In genomic region chr5:53480474-53481353, GRCh38 we compare ENCODE assay signal across 8 cellular contexts. TPM values are rescaled to one million over a fixed set of nuclear protein-coding genes. Genes with fewer than 3 reads are reported as not detected.
A peak's percentile ranks its signal among the peaks of the same experiment; 100 is the strongest.
DNase-seq lines count a peak whose midpoint lies in the region; ATAC-seq lines count a peak whose summit lies in the region.

A gene with protein sequence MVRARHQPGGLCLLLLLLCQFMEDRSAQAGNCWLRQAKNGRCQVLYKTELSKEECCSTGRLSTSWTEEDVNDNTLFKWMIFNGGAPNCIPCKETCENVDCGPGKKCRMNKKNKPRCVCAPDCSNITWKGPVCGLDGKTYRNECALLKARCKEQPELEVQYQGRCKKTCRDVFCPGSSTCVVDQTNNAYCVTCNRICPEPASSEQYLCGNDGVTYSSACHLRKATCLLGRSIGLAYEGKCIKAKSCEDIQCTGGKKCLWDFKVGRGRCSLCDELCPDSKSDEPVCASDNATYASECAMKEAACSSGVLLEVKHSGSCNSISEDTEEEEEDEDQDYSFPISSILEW (plus strand): TSS chr5:53480629. CDS start chr5:53480792, 163 bp downstream.

- H3K9me3 ChIP-seq in CD8-positive, alpha-beta memory T cell (ENCODE audit: low read length): no peaks in the 10 kb centered on the region
- H3K9me3 ChIP-seq in HUES64 (ENCODE audit: insufficient read depth, low read depth, low read length): no peaks in the 10 kb centered on the region

- H3K4me3 Mint-ChIP-seq in CD8-positive, alpha-beta memory T cell: peak within 1 kb of the TSS; percentile 87 to 96 (median 91)
- peak within 1 kb of the TSS; percentile 88 for H3K4me3 Mint-ChIP-seq in activated naive CD8-positive, alpha-beta T cell treated with anti-CD3 and anti-CD28 coated beads, Interleukin-2, amount 10 ng/mL, durations not matched to agents 7 days and 5 days

- peaks cover 23% of the 10 kb centered on the region for H3K27me3 ChIP-seq in CD8-positive, alpha-beta memory T cell (ENCODE audit: insufficient read depth, low read length, poor library complexity, severe bottlenecking)
- H3K27me3 ChIP-seq in HUES64 (ENCODE audit: insufficient read depth, low read length): no peaks in the 10 kb centered on the region

- no peaks in the 10 kb centered on the region for H3K9me3 Mint-ChIP-seq in CD8-positive, alpha-beta memory T cell
- no peaks in the 10 kb centered on the region for H3K9me3 Mint-ChIP-seq in activated naive CD8-positive, alpha-beta T cell treated with anti-CD3 and anti-CD28 coated beads, Interleukin-2, amount 10 ng/mL, durations not matched to agents 7 days and 5 days

- peaks cover 22% of the 10 kb centered on the region for H3K4me1 ChIP-seq in CD8-positive, alpha-beta memory T cell (ENCODE audit: insufficient read depth, low read length)
- peaks cover 10% of the 10 kb centered on the region; the same call in 1 of the 2 replicates for H3K4me1 ChIP-seq in HUES64 (ENCODE audit: insufficient read depth, low read length)

- peak in 1 of 5 donors; percentile 15 for DNase-seq in CD8-positive, alpha-beta memory T cell
- DNase-seq in activated naive CD8-positive, alpha-beta T cell treated with anti-CD3 and anti-CD28 coated beads, Interleukin-2, amount 10 ng/mL, durations not matched to agents 7 days and 5 days: peak; percentile 49
- peak; percentile 53 for DNase-seq in hepatic stellate cell (ENCODE audit: low spot score)
- DNase-seq in sciatic nerve (ENCODE audit: low spot score): peak; percentile 64
- no peak for DNase-seq in SKM-1 treated with dmso at 0.1 percent for 144 hours (lab: John Stamatoyannopoulos, UW; ENCODE audit: unreplicated experiment)
- no peak for DNase-seq in NCI-H524 treated with DMSO at 0.1 percent for 48 hours (lab: John Stamatoyannopoulos, UW)

- peaks cover 36 to 52% (median 49%) of the 10 kb centered on the region in 3 donors for H3K4me1 Mint-ChIP-seq in CD8-positive, alpha-beta memory T cell
- peaks cover 21% of the 10 kb centered on the region for H3K4me1 Mint-ChIP-seq in activated naive CD8-positive, alpha-beta T cell treated with anti-CD3 and anti-CD28 coated beads, Interleukin-2, amount 10 ng/mL, durations not matched to agents 7 days and 5 days

- H3K36me3 ChIP-seq in CD8-positive, alpha-beta memory T cell (ENCODE audit: insufficient read depth, low read length): no peaks in the 10 kb centered on the region
- H3K36me3 ChIP-seq in HUES64 (ENCODE audit: insufficient read depth, low read length): peaks cover 28% of the 10 kb centered on the region

- CTCF ChIA-PET in CD8-positive, alpha-beta memory T cell (lab: Charles Lee): interaction anchor here (0.7 to 1.3 kb wide), 2 partner anchors 11 to 754 kb away, joined by 3 to 5 read pairs; no protein-coding TSS in a partner anchor

- peaks cover 22 to 65% of the 10 kb centered on the region in 2 donors for H3K27me3 Mint-ChIP-seq in CD8-positive, alpha-beta memory T cell
- H3K27me3 Mint-ChIP-seq in activated naive CD8-positive, alpha-beta T cell treated with anti-CD3 and anti-CD28 coated beads, Interleukin-2, amount 10 ng/mL, durations not matched to agents 7 days and 5 days: peaks cover 70% of the 10 kb centered on the region

- intact Hi-C loops in sciatic nerve (cut with DNase I): loop anchor here (10.0 kb wide), 1 partner anchor 744 kb away; no protein-coding TSS in a partner anchor

- H3K27ac Mint-ChIP-seq in CD8-positive, alpha-beta memory T cell: peak within 1 kb of the TSS in 5 of 8 donors; percentile 2 to 77 (median 3)
- H3K27ac Mint-ChIP-seq in activated naive CD8-positive, alpha-beta T cell treated with anti-CD3 and anti-CD28 coated beads, Interleukin-2, amount 10 ng/mL, durations not matched to agents 7 days and 5 days: no peak within 1 kb of the TSS

- peaks cover 0 to 2% (median 0%) of the 10 kb centered on the region in 3 donors for H3K36me3 Mint-ChIP-seq in CD8-positive, alpha-beta memory T cell
- H3K36me3 Mint-ChIP-seq in activated naive CD8-positive, alpha-beta T cell treated with anti-CD3 and anti-CD28 coated beads, Interleukin-2, amount 10 ng/mL, durations not matched to agents 7 days and 5 days: no peaks in the 10 kb centered on the region

- H3K27ac ChIP-seq in CD8-positive, alpha-beta memory T cell (ENCODE audit: low read depth, low read length): no peak within 1 kb of the TSS
- H3K27ac ChIP-seq in HUES64 (ENCODE audit: low read depth, low read length): peak within 1 kb of the TSS; percentile 94

- H3K4me3 ChIP-seq in CD8-positive, alpha-beta memory T cell (ENCODE audit: low read length): peak within 1 kb of the TSS; percentile 71
- H3K4me3 ChIP-seq in HUES64 (ENCODE audit: low read length): peak within 1 kb of the TSS; percentile 80

- POLR2A ChIA-PET in CD8-positive, alpha-beta memory T cell (lab: Charles Lee): interaction anchor here (0.6 to 0.7 kb wide), 2 partner anchors 11 to 1057 kb away, joined by 3 read pairs; no protein-coding TSS in a partner anchor
- POLR2A ChIA-PET in activated naive CD8-positive, alpha-beta T cell treated with anti-CD3 and anti-CD28 coated beads, Interleukin-2, amount 10 ng/mL, durations not matched to agents 7 days and 5 days (lab: Charles Lee): interaction anchor here (0.7 kb wide), 1 partner anchor 830 kb away, joined by 5 read pairs; the partner anchor contains the start of gene ARL15

- under 1% methylated on average over 64 of the region's 65 CpGs for WGBS in HUES64

- ATAC-seq in activated naive CD8-positive, alpha-beta T cell treated with anti-CD3 and anti-CD28 coated beads, Interleukin-2, amount 10 ng/mL, durations not matched to agents 7 days and 5 days (ENCODE audit: low read depth): no peak
- ATAC-seq in sciatic nerve (no peak), esophagus mucosa (no peak)

- peak within 1 kb of the TSS; percentile 83 for H3K9ac ChIP-seq in HUES64 (ENCODE audit: low read depth, low read length)

RNA-seq across cellular contexts. Expression of the gene that starts here (rescaled TPM):
- under 1 TPM in 1 of 2 experiments, not detected in 1; 0.13 TPM for total RNA-seq in CD8-positive, alpha-beta memory T cell
- not detected for polyA plus RNA-seq in CD8-positive, alpha-beta memory T cell
- polyA plus RNA-seq in HUES64 (2013, experiment 1 of 2): 154 TPM
- 147 TPM for polyA plus RNA-seq in HUES64 (2013, experiment 2 of 2)
- under 1 TPM in 1 of 2 experiments, not detected in 1; 0.28 TPM for total RNA-seq in activated naive CD8-positive, alpha-beta T cell treated with anti-CD3 and anti-CD28 coated beads, Interleukin-2, amount 10 ng/mL, durations not matched to agents 7 days and 5 days
- total RNA-seq in sciatic nerve: 27.6 TPM
- total RNA-seq in esophagus mucosa: 2.7 TPM

Comparison
In these comparisons a context has a peak if more than half of its experiments do, and no peak if none do; other contexts are left out.
1. Peak in DNase-seq in activated naive CD8-positive, alpha-beta T cell treated with anti-CD3 and anti-CD28 coated beads, Interleukin-2, amount 10 ng/mL, durations not matched to agents 7 days and 5 days; RNA of the gene not detected or under 1 TPM.
2. DNase-seq: peak in hepatic stellate cell (single experiment) and sciatic nerve (single experiment); none in SKM-1 treated with dmso at 0.1 percent for 144 hours (single experiment) and NCI-H524 treated with DMSO at 0.1 percent for 48 hours (single experiment).